In genomic region chr5:73213566-73213998, GRCh38 we compare ENCODE assay signal across 12 cellular contexts. TPM values are rescaled to one million over a fixed set of nuclear protein-coding genes. Genes with fewer than 3 reads are reported as not detected.
A peak's percentile ranks its signal among the peaks of the same experiment; 100 is the strongest.
DNase-seq lines count a peak whose midpoint lies in the region; ATAC-seq, FAIRE-seq and TF ChIP-seq lines count a peak whose summit lies in the region.
"Had no signal": no experiment of that assay in that cellular context is flagged by ENCODE, and none has a peak within 500 bp of the region (broad histone marks: within the 10 kb centered on the region; RNA-seq: fewer than 3 reads in every experiment).

No MANE protein-coding gene starts in this region.

- H3K4me3 Mint-ChIP-seq in GM23338, result no peak overlapping the region; the same call in 2 of the 3 replicates

- peaks cover 8% of the 10 kb centered on the region; the same call in 1 of the 3 replicates for H3K36me3 Mint-ChIP-seq in GM23338 (ENCODE audit: low read depth)

- H3K9me2 ChIP-seq in GM23338 (ENCODE audit: insufficient read depth), result peaks cover 6% of the 10 kb centered on the region; the same call in 1 of the 2 replicates

- ATAC-seq in GM23338, result peak; percentile 4; the same call in 2 of the 3 replicates
- no peak for ATAC-seq in GM21825 (IDR thresholded peaks at IDR 0.05; ENCODE audit: unreplicated experiment)

- no peak overlapping the region for H3K9ac ChIP-seq in kidney (ENCODE audit: low read length in 2 of 2)

- H3K36me3 ChIP-seq in GM23338 (ENCODE audit: insufficient read depth) (no peaks in the 10 kb centered on the region), kidney (ENCODE audit: control insufficient read depth in 1 of 2, insufficient read depth in 2 of 2, low read length in 2 of 2) (no peaks in the 10 kb centered on the region), suprapubic skin (no peaks in the 10 kb centered on the region)

- peaks cover 0 to 3% of the 10 kb centered on the region in 2 donors for H3K9me3 ChIP-seq in kidney (ENCODE audit: control insufficient read depth in 1 of 2, low read length in 2 of 2)
- peaks cover 5% of the 10 kb centered on the region for H3K9me3 ChIP-seq in suprapubic skin

- FAIRE-seq in kidney (lab: Jason Lieb, UNC), result no peak
- FAIRE-seq: colon, TTC549 had no signal

- H4K20me1 ChIP-seq in GM23338 (replicated peaks; ENCODE audit: insufficient read depth), result 0 out of 2 replicates have a peak, but pooled peaks cover 2% of the 10 kb centered on the region

- peaks cover 55% of the 10 kb centered on the region for H3K27me3 Mint-ChIP-seq in GM23338 (ENCODE audit: insufficient read depth, low read depth, poor library complexity)

- DNase-seq in ELR (ENCODE audit: low read depth) (peak; percentile 68), GM23338 (ENCODE audit: low spot score) (peak; percentile 44), RPMI7951 (ENCODE audit: low read depth) (peak; percentile 66), kidney (peak; percentile 80), suprapubic skin (ENCODE audit: low spot score in 2 of 2) (no peak), SIG-M5 (lab: John Stamatoyannopoulos, UW) (no peak), HPDE6-E6E7 (ENCODE audit: extremely low spot score) (no peak)
- DNase-seq: midbrain, MM.1S had no signal

- no peak for TF ChIP-seq EP300 in suprapubic skin (IDR thresholded peaks at IDR 0.05)

- peak overlapping the region; percentile 86 for H2AFZ ChIP-seq in GM23338

- no peaks in the 10 kb centered on the region for H3K79me2 ChIP-seq in GM23338 (replicated peaks; ENCODE audit: insufficient read depth)

- H3K27ac ChIP-seq in GM23338 (ENCODE audit: low read depth) (no peak overlapping the region), kidney (ENCODE audit: low read depth in 2 of 2, low read length in 2 of 2) (peak overlapping the region in 1 of 2 donors; percentile 14), suprapubic skin (no peak overlapping the region)

- H3F3A ChIP-seq in GM23338 (replicated peaks; ENCODE audit: low read depth), result 0 out of 2 replicates have a peak, but pooled peaks cover 6% of the 10 kb centered on the region

- H3K4me2 ChIP-seq in GM23338, result peak overlapping the region; percentile 90

- no peak for TF ChIP-seq CTCF in GM23338 (conservative IDR thresholded peaks at IDR 0.05; ENCODE audit: low read depth in 2 of 2)
- TF ChIP-seq CTCF in kidney (IDR thresholded peaks at IDR 0.05; ENCODE audit: borderline replicate concordance, extremely low read depth, insufficient read depth), result no peak
- no peak for TF ChIP-seq CTCF in suprapubic skin (IDR thresholded peaks at IDR 0.05)

- WGBS in suprapubic skin, result 33% methylated on average over 6 of the region's 6 CpGs

- H3K27me3 ChIP-seq in GM23338 (ENCODE audit: insufficient read depth) (peaks cover 53% of the 10 kb centered on the region), suprapubic skin (peaks cover 64% of the 10 kb centered on the region)

- no peak for TF ChIP-seq POLR2A in suprapubic skin (IDR thresholded peaks at IDR 0.05)

- H3K4me1 Mint-ChIP-seq in GM23338, result peaks cover 23% of the 10 kb centered on the region

- intact Hi-C loops in kidney (cut with DNase I), result loop anchor here (10.0 kb wide), 1 partner anchor 231 kb away; the partner anchor contains the start of gene FOXD1

- H3K27ac Mint-ChIP-seq in GM23338, result no peak overlapping the region

- H3K4me3 ChIP-seq in GM23338 (peak overlapping the region; percentile 32; the same call in 1 of the 2 replicates), kidney (ENCODE audit: low read length in 2 of 2) (no peak overlapping the region), suprapubic skin (no peak overlapping the region)

- H3K4me1 ChIP-seq in GM23338 (ENCODE audit: insufficient read depth) (peaks cover 25% of the 10 kb centered on the region), kidney (ENCODE audit: control insufficient read depth in 1 of 2, insufficient read depth in 1 of 2, low read depth in 1 of 2, low read length in 2 of 2) (peaks cover 0 to 3% of the 10 kb centered on the region in 2 donors), suprapubic skin (peaks cover 16% of the 10 kb centered on the region)

- peaks cover 18% of the 10 kb centered on the region for H3K9me3 Mint-ChIP-seq in GM23338

TF ChIP-seq in GM23338, 12 proteins besides CTCF, POLR2A, EP300 and RAD21:
- no peak for TF ChIP-seq JUNB (IDR thresholded peaks at IDR 0.05; ENCODE audit: unreplicated experiment)
- TF ChIP-seq EZH2phosphoT487 (IDR thresholded peaks at IDR 0.05; ENCODE audit: unreplicated experiment), result no peak
- TF ChIP-seq ZNF462 (CRISPR knock-in tag; IDR thresholded peaks at IDR 0.05), result no peak

RNA-seq across cellular contexts. Expression of gene TMEM174, which starts 40.6 kb away (rescaled TPM):
- not detected in 2 replicates for total RNA-seq in GM23338 (2014; rRNA removed; shearing (Covaris generic))
- polyA plus RNA-seq in GM23338 (2016; fragmentation: Nextera tagmentation; extraction: Ambion mirVana) (not detected in 2 replicates), kidney (ENCODE audit: insufficient read depth, low read depth, low replicate concordance) (59.0 TPM)
- not detected in 2 replicates for total RNA-seq in RPMI7951 (2014; rRNA removed; shearing (Covaris generic))
- total RNA-seq in kidney (1.1 TPM), suprapubic skin (not detected)

Comparison
In these comparisons a context has a peak if more than half of its experiments do, and no peak if none do; other contexts are left out.
1. DNase-seq: peak in ELR (single experiment), GM23338 (single experiment), RPMI7951 (single experiment) and kidney (single experiment); none in suprapubic skin (0 of 2), SIG-M5 (single experiment) and HPDE6-E6E7 (single experiment).